In genomic region chr13:85277753-85278152, GRCh38 we compare ENCODE assay signal across 20 cellular contexts.
DNase-seq lines count a peak whose midpoint lies in the region; ATAC-seq and TF ChIP-seq lines count a peak whose summit lies in the region.
"Had no signal": no experiment of that assay in that cellular context is flagged by ENCODE, and none has a peak within 500 bp of the region (broad histone marks: within the 10 kb centered on the region; RNA-seq: fewer than 3 reads in every experiment).

No MANE protein-coding gene starts in this region.

- in situ Hi-C loops in astrocyte of the spinal cord (cut with HindIII; ENCODE audit: low sequenced_read_pairs) = no loop called here

- H3K4me3 ChIP-seq in astrocyte of the spinal cord (ENCODE audit: low read depth, low read length) (no peak overlapping the region), mesodermal cell (ENCODE audit: extremely low read depth, insufficient read depth, low read length, poor library complexity, severe bottlenecking) (no peak overlapping the region), gastroesophageal sphincter (no peak overlapping the region), upper lobe of left lung (no peak overlapping the region)
- H3K4me3 ChIP-seq: ascending aorta, left ventricle myocardium inferior, prostate gland, stomach had no signal

- H3K27ac Mint-ChIP-seq in Calu3 (ENCODE audit: unreplicated experiment) = peak overlapping the region; percentile 58
- H3K27ac Mint-ChIP-seq: naive B cell; T-helper 1 cell treated with Interleukin-12 subunit alpha and Interleukin-12 subunit beta and Interleukin-4 antibody, amounts not matched to agents 30 μg/mL and 1 μg/mL, for 36 hours; WTC11 had no signal

- H3K4me3 Mint-ChIP-seq in Calu3 (ENCODE audit: low read depth, unreplicated experiment) = no peak overlapping the region
- H3K4me3 Mint-ChIP-seq: naive B cell; T-helper 1 cell treated with Interleukin-12 subunit alpha and Interleukin-12 subunit beta and Interleukin-4 antibody, amounts not matched to agents 30 μg/mL and 1 μg/mL, for 36 hours; WTC11 had no signal

- H3K9me3 Mint-ChIP-seq in Calu3 (ENCODE audit: low read depth, unreplicated experiment) = no peaks in the 10 kb centered on the region
- H3K9me3 Mint-ChIP-seq: T-helper 1 cell treated with Interleukin-12 subunit alpha and Interleukin-12 subunit beta and Interleukin-4 antibody, amounts not matched to agents 30 μg/mL and 1 μg/mL, for 36 hours had no signal

- TF ChIP-seq CTCF in Calu3 (IDR thresholded peaks at IDR 0.05; ENCODE audit: unreplicated experiment) = no peak
- TF ChIP-seq CTCF in astrocyte of the spinal cord (IDR thresholded peaks at IDR 0.05; ENCODE audit: low read depth, low read length) = no peak
- TF ChIP-seq CTCF in gastroesophageal sphincter (IDR thresholded peaks at IDR 0.05) = no peak
- no peak for TF ChIP-seq CTCF in upper lobe of left lung (IDR thresholded peaks at IDR 0.05)

- BruUV-seq in Calu3 (replicated peaks; lab: Mats Ljungman, UMichigan) = no TSS peak

- no peak for DNase-seq in Calu3
- peak; percentile 83 for DNase-seq in NCI-H226
- DNase-seq in astrocyte of the spinal cord (ENCODE audit: low read depth, low spot score) = peak; percentile 27
- DNase-seq in upper lobe of left lung = no peak
- DNase-seq in stimulated activated CD4-positive, alpha-beta T cell treated with anti-CD3 and anti-CD28 coated beads, Interleukin-4, amount 100 ng/mL, for 24 hours = no peak
- DNase-seq: activated effector memory CD4-positive, alpha-beta T cell treated with anti-CD3 and anti-CD28 coated beads, Interleukin-2, amount 50 U/mL, for 16 hours; AML-193; DMS 273 treated with DMSO at 0.1 percent for 48 hours; left ventricle myocardium inferior; naive B cell; NCI-H1930; NCI-H524; stomach had no signal

- no peaks in the 10 kb centered on the region for H3K36me3 Mint-ChIP-seq in Calu3 (ENCODE audit: insufficient read depth, unreplicated experiment)
- H3K36me3 Mint-ChIP-seq: naive B cell, WTC11 had no signal

- H3K27me3 ChIP-seq in gastroesophageal sphincter = no peaks in the 10 kb centered on the region
- no peaks in the 10 kb centered on the region for H3K27me3 ChIP-seq in upper lobe of left lung
- H3K27me3 ChIP-seq: ascending aorta, stomach had no signal

- intact Hi-C loops in Calu3 (cut with micrococcal nuclease; ENCODE audit: unreplicated experiment) = no loop called here

- TF ChIP-seq POLR2A in gastroesophageal sphincter (IDR thresholded peaks at IDR 0.05) (no peak), upper lobe of left lung (IDR thresholded peaks at IDR 0.05) (no peak)

- CTCF ChIA-PET in Calu3 (lab: Charles Lee) = no interaction called here

- H3K4me1 Mint-ChIP-seq in Calu3 (ENCODE audit: low read depth, unreplicated experiment) = peaks cover 7% of the 10 kb centered on the region
- H3K4me1 Mint-ChIP-seq: naive B cell, WTC11 had no signal

- H3K4me1 ChIP-seq in mesodermal cell (ENCODE audit: control insufficient read depth, insufficient read depth, low read length, poor library complexity, severe bottlenecking) (peaks cover 9% of the 10 kb centered on the region), gastroesophageal sphincter (no peaks in the 10 kb centered on the region), upper lobe of left lung (no peaks in the 10 kb centered on the region)
- H3K4me1 ChIP-seq: ascending aorta, left ventricle myocardium inferior, prostate gland, stomach had no signal

- H3K27ac ChIP-seq in mesodermal cell (ENCODE audit: low read depth, low read length, severe bottlenecking) (peak overlapping the region; percentile 57), gastroesophageal sphincter (no peak overlapping the region), upper lobe of left lung (no peak overlapping the region)
- H3K27ac ChIP-seq: ascending aorta, left ventricle myocardium inferior, prostate gland, stomach had no signal

- H3K9me3 ChIP-seq in mesodermal cell (ENCODE audit: control insufficient read depth, low read length) = no peaks in the 10 kb centered on the region
- H3K9me3 ChIP-seq in gastroesophageal sphincter = no peaks in the 10 kb centered on the region
- no peaks in the 10 kb centered on the region for H3K9me3 ChIP-seq in upper lobe of left lung
- H3K9me3 ChIP-seq: ascending aorta, left ventricle myocardium inferior, prostate gland, stomach had no signal

- ATAC-seq in gastroesophageal sphincter (no peak), upper lobe of left lung (ENCODE audit: low FRiP score in 2 of 2) (no peak), HG03521 (IDR thresholded peaks at IDR 0.05; ENCODE audit: unreplicated experiment) (no peak)
- ATAC-seq: WTC11 had no signal

- H3K36me3 ChIP-seq in mesodermal cell (ENCODE audit: control insufficient read depth, insufficient read depth, low read length) (no peaks in the 10 kb centered on the region), gastroesophageal sphincter (no peaks in the 10 kb centered on the region), upper lobe of left lung (no peaks in the 10 kb centered on the region)
- H3K36me3 ChIP-seq: ascending aorta, left ventricle myocardium inferior, prostate gland, stomach had no signal

- TF ChIP-seq EP300 in gastroesophageal sphincter (IDR thresholded peaks at IDR 0.05) (no peak), upper lobe of left lung (IDR thresholded peaks at IDR 0.05) (no peak)

- no peaks in the 10 kb centered on the region for H3K27me3 Mint-ChIP-seq in Calu3 (ENCODE audit: unreplicated experiment)
- H3K27me3 Mint-ChIP-seq: naive B cell had no signal

Comparison
In these comparisons a context has a peak if more than half of its experiments do, and no peak if none do; other contexts are left out.
1. DNase-seq: peak in NCI-H226 (single experiment) and astrocyte of the spinal cord (single experiment); none in Calu3 (single experiment), upper lobe of left lung (0 of 2) and stimulated activated CD4-positive, alpha-beta T cell treated with anti-CD3 and anti-CD28 coated beads, Interleukin-4, amount 100 ng/mL, for 24 hours (single experiment).